ENCODE assay signal across 12 cellular contexts in the genomic region with DNA sequence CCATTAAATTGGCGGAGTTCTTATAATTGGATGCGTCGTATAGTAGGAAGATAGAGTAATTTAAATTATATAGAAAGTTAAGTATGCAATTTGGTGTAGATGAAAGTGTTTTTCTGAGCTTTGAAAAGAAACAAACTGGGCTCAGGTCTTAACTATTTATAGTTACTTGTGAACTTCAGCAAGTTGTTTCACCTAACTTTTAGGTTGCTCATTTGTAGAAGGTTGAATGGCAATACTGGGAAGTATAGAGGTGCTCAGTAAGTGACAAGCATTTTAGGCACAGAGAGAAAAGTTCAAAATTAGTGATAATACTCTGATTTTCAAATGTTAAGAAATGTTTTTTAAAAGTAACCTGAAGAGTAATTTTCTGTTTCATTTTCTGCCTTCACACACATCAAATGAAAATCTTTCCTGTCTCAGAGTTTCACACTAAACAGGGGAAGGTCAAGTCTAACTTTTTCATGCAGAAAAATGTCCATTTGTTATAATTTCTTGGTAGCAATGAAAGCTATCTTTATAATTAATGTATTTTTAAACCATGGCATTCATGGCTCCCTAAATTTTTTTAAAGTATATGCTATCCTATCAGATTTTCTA.
DNase-seq lines count a peak whose midpoint lies in the region; ATAC-seq and TF ChIP-seq lines count a peak whose summit lies in the region.
"Had no signal": no experiment of that assay in that cellular context is flagged by ENCODE, and none has a peak within 500 bp of the region (broad histone marks: within the 10 kb centered on the region; RNA-seq: fewer than 3 reads in every experiment).

No MANE protein-coding gene starts in this region.

- no peak overlapping the region for H2BK5ac ChIP-seq in H9 (ENCODE audit: insufficient read length, low read length)

- DNase-seq in stimulated activated naive CD8-positive, alpha-beta T cell treated with anti-CD3 and anti-CD28 coated beads, Interleukin-15, Interleukin-2, amounts not matched to agents 100 U/mL and 50 U/mL, for 24 hours: no peak
- DNase-seq in NCI-H1694 treated with DMSO at 0.1 percent for 48 hours (lab: John Stamatoyannopoulos, UW) (no peak), H9 (no peak), mucosa of gallbladder (ENCODE audit: low spot score) (no peak)
- no peak for DNase-seq in activated CD8-positive, alpha-beta memory T cell treated with anti-CD3 and anti-CD28 coated beads, Interleukin-2, amount 50 U/mL, for 48 hours
- DNase-seq: activated T-cell treated with anti-CD3 and anti-CD28 coated beads, Interleukin-2, amount 50 U/mL, for 4 hours; caudate nucleus; GDM1; stimulated activated naive CD4-positive, alpha-beta T cell had no signal

- no peak overlapping the region for H3K23ac ChIP-seq in H9 (ENCODE audit: insufficient read length, low read depth, low read length)

- peaks cover 16% of the 10 kb centered on the region for H3K4me1 Mint-ChIP-seq in stimulated activated naive CD8-positive, alpha-beta T cell treated with anti-CD3 and anti-CD28 coated beads, Interleukin-15, Interleukin-2, amounts not matched to agents 100 ng/mL and 50 ng/mL, for 24 hours (ENCODE audit: low read depth)
- no peaks in the 10 kb centered on the region for H3K4me1 Mint-ChIP-seq in H9

- H3K56ac ChIP-seq in H9 (ENCODE audit: insufficient read length, low read depth, low read length): no peak overlapping the region

- H4K8ac ChIP-seq in H9 (replicated peaks; ENCODE audit: insufficient read length, low read depth, low read length): no peak overlapping the region

- H3K27me3 ChIP-seq in H9 (ENCODE audit: insufficient read depth, low read length): no peaks in the 10 kb centered on the region

- no peak for TF ChIP-seq CTCF in H9 (conservative IDR thresholded peaks at IDR 0.05)

- H2BK20ac ChIP-seq in H9 (ENCODE audit: low read depth, low read length, poor library complexity, severe bottlenecking): no peak overlapping the region

- 100% methylated on average over 3 of the region's 3 CpGs for WGBS in H9 (ENCODE audit: extremely low coverage, insufficient read length, low lambda C conversion rate)

- H3K27ac ChIP-seq in H9 (ENCODE audit: insufficient read length, low read depth, low read length): no peak overlapping the region

- no peak overlapping the region for H2BK15ac ChIP-seq in H9 (ENCODE audit: low read depth, low read length)

- H3K14ac ChIP-seq in H9 (ENCODE audit: insufficient read depth, low read length): no peak overlapping the region

- no peaks in the 10 kb centered on the region for H3K4me1 ChIP-seq in H9 (ENCODE audit: insufficient read depth, low read length)

- ATAC-seq in stimulated activated naive CD8-positive, alpha-beta T cell treated with anti-CD3 and anti-CD28 coated beads, Interleukin-15, Interleukin-2, amounts not matched to agents 100 U/mL and 50 U/mL, for 24 hours: no peak
- ATAC-seq in GM21786 (IDR thresholded peaks at IDR 0.05; ENCODE audit: unreplicated experiment): peak; percentile 79
- ATAC-seq in HG03196 (IDR thresholded peaks at IDR 0.05; ENCODE audit: unreplicated experiment): peak; percentile 74
- ATAC-seq: activated T-cell treated with anti-CD3 and anti-CD28 coated beads, Interleukin-2, amount 50 U/mL, for 4 hours had no signal

- H3K18ac ChIP-seq in H9 (ENCODE audit: insufficient read length, low read depth, low read length): no peak overlapping the region

- H3T11ph ChIP-seq in H9 (ENCODE audit: low read length): no peak overlapping the region

- H4K5ac ChIP-seq in H9 (ENCODE audit: insufficient read length, low read depth, low read length): no peak overlapping the region

- H3K27me3 Mint-ChIP-seq in stimulated activated naive CD8-positive, alpha-beta T cell treated with anti-CD3 and anti-CD28 coated beads, Interleukin-15, Interleukin-2, amounts not matched to agents 100 ng/mL and 50 ng/mL, for 24 hours: no peaks in the 10 kb centered on the region
- no peaks in the 10 kb centered on the region for H3K27me3 Mint-ChIP-seq in H9 (ENCODE audit: low read depth)

- H3K27ac Mint-ChIP-seq in stimulated activated naive CD8-positive, alpha-beta T cell treated with anti-CD3 and anti-CD28 coated beads, Interleukin-15, Interleukin-2, amounts not matched to agents 100 ng/mL and 50 ng/mL, for 24 hours: peak overlapping the region; percentile 48
- no peak overlapping the region for H3K27ac Mint-ChIP-seq in H9

- H3K36me3 Mint-ChIP-seq in stimulated activated naive CD8-positive, alpha-beta T cell treated with anti-CD3 and anti-CD28 coated beads, Interleukin-15, Interleukin-2, amounts not matched to agents 100 ng/mL and 50 ng/mL, for 24 hours (ENCODE audit: low read depth): peaks cover 49% of the 10 kb centered on the region
- H3K36me3 Mint-ChIP-seq in H9 (ENCODE audit: insufficient read depth in 1 of 3, low read depth in 3 of 3): peaks cover 2 to 8% (median 4%) of the 10 kb centered on the region in 3 experiments; a peak in 3 of 7 replicates

- H3K9ac ChIP-seq in H9 (ENCODE audit: extremely low read depth, insufficient read length, low read length): no peak overlapping the region

- H3K23me2 ChIP-seq in H9 (ENCODE audit: insufficient read length, low read depth, low read length, poor library complexity, severe bottlenecking): no peaks in the 10 kb centered on the region

- H3K79me1 ChIP-seq in H9 (ENCODE audit: insufficient read depth, low read depth, low read length, poor library complexity, severe bottlenecking): no peaks in the 10 kb centered on the region

- H4K20me1 ChIP-seq in H9 (ENCODE audit: control insufficient read depth, insufficient read depth, insufficient read length): no peaks in the 10 kb centered on the region

- H2AFZ ChIP-seq in H9 (ENCODE audit: low read length): no peak overlapping the region

- H3K4me2 ChIP-seq in H9 (ENCODE audit: insufficient read depth, insufficient read length, low read length): no peak overlapping the region

- H2AK5ac ChIP-seq in H9 (ENCODE audit: insufficient read length, low read length): no peak overlapping the region

- no peak overlapping the region for H3K4me3 Mint-ChIP-seq in stimulated activated naive CD8-positive, alpha-beta T cell treated with anti-CD3 and anti-CD28 coated beads, Interleukin-15, Interleukin-2, amounts not matched to agents 100 ng/mL and 50 ng/mL, for 24 hours
- H3K4me3 Mint-ChIP-seq in H9: no peak overlapping the region
- H3K4me3 Mint-ChIP-seq: activated T-cell treated with anti-CD3 and anti-CD28 coated beads, Interleukin-2, amount 50 U/mL, for 4 hours had no signal

- no peaks in the 10 kb centered on the region for H3K9me3 ChIP-seq in H9 (ENCODE audit: control insufficient read depth, low read depth, low read length)

- no peak overlapping the region for H2BK120ac ChIP-seq in H9 (ENCODE audit: low read depth, low read length, poor library complexity, severe bottlenecking)

- no peaks in the 10 kb centered on the region for H3K9me3 Mint-ChIP-seq in stimulated activated naive CD8-positive, alpha-beta T cell treated with anti-CD3 and anti-CD28 coated beads, Interleukin-15, Interleukin-2, amounts not matched to agents 100 ng/mL and 50 ng/mL, for 24 hours
- H3K9me3 Mint-ChIP-seq in H9: no peaks in the 10 kb centered on the region
- H3K9me3 Mint-ChIP-seq: activated T-cell treated with anti-CD3 and anti-CD28 coated beads, Interleukin-2, amount 50 U/mL, for 4 hours had no signal

- no peak overlapping the region for H2BK12ac ChIP-seq in H9 (ENCODE audit: insufficient read length, low read depth, low read length)

- no peak overlapping the region for H3K4ac ChIP-seq in H9 (ENCODE audit: low read depth, low read length)

- H3K79me2 ChIP-seq in H9 (ENCODE audit: insufficient read depth, low read length): no peaks in the 10 kb centered on the region

- no peak overlapping the region for H4K91ac ChIP-seq in H9 (ENCODE audit: insufficient read length, low read depth, low read length)
